In genomic region chr12:56261503-56262230, GRCh38 we compare ENCODE assay signal across 14 cellular contexts. TPM values are rescaled to one million over a fixed set of nuclear protein-coding genes. Genes with fewer than 3 reads are reported as not detected.
A peak's percentile ranks its signal among the peaks of the same experiment; 100 is the strongest.
DNase-seq lines count a peak whose midpoint lies in the region; ATAC-seq and TF ChIP-seq lines count a peak whose summit lies in the region.
"Had no signal": no experiment of that assay in that cellular context is flagged by ENCODE, and none has a peak within 500 bp of the region (broad histone marks: within the 10 kb centered on the region; RNA-seq: fewer than 3 reads in every experiment).

No MANE protein-coding gene starts in this region.

- no peaks in the 10 kb centered on the region for H3K27me3 ChIP-seq in CD4-positive, alpha-beta T cell (ENCODE audit: control insufficient read depth, insufficient read depth, low read length)
- H3K27me3 ChIP-seq: left lung had no signal

- H3K27me3 Mint-ChIP-seq in CD4-positive, alpha-beta T cell = no peaks in the 10 kb centered on the region

- H3K4me1 ChIP-seq in mucosa of descending colon (ENCODE audit: low read depth) = peaks cover 21% of the 10 kb centered on the region

- H3K9me3 ChIP-seq in CD4-positive, alpha-beta T cell (ENCODE audit: control insufficient read depth, low read length) = no peaks in the 10 kb centered on the region
- no peaks in the 10 kb centered on the region for H3K9me3 ChIP-seq in mucosa of descending colon
- H3K9me3 ChIP-seq: left lung had no signal

- H3K36me3 Mint-ChIP-seq in CD4-positive, alpha-beta T cell (ENCODE audit: low read depth) = peaks cover 3% of the 10 kb centered on the region

- H3K4me3 Mint-ChIP-seq in CD4-positive, alpha-beta T cell = peak overlapping the region; percentile 36

- intact Hi-C loops in CD4-positive, alpha-beta T cell (cut with DNase I, micrococcal nuclease) = no loop called here
- intact Hi-C loops in mucosa of descending colon (cut with DNase I, micrococcal nuclease) = no loop called here

- CTCF ChIA-PET in CD4-positive, alpha-beta T cell (lab: Charles Lee) = no interaction called here

- no peak overlapping the region for H3K27ac Mint-ChIP-seq in CD4-positive, alpha-beta T cell

- H3K4me1 Mint-ChIP-seq in CD4-positive, alpha-beta T cell (ENCODE audit: low read depth) = peaks cover 18% of the 10 kb centered on the region

- no peaks in the 10 kb centered on the region for H3K36me3 ChIP-seq in mucosa of descending colon (ENCODE audit: low read depth)
- H3K36me3 ChIP-seq: left lung had no signal

- no peak for TF ChIP-seq CTCF in CD4-positive, alpha-beta T cell (IDR thresholded peaks at IDR 0.05)
- TF ChIP-seq CTCF in cardiac fibroblast (IDR thresholded peaks at IDR 0.05; ENCODE audit: low read depth, low read length) = no peak
- no peak for TF ChIP-seq CTCF in mucosa of descending colon (IDR thresholded peaks at IDR 0.05)

- DNase-seq in CD4-positive, alpha-beta T cell = no peak
- peak; percentile 91 for DNase-seq in NCI-H226
- peak; percentile 49 to 82 for DNase-seq in cardiac fibroblast (ENCODE audit: low read depth in 2 of 2)
- peak in 1 of 3 donors; percentile 36 for DNase-seq in mucosa of descending colon
- DNase-seq in occipital lobe (lab: John Stamatoyannopoulos, UW) = no peak
- no peak for DNase-seq in cerebellar cortex (ENCODE audit: low spot score)
- DNase-seq: activated CD4-positive, CD25-positive, alpha-beta regulatory T cell; activated effector memory CD4-positive, alpha-beta T cell treated with anti-CD3 and anti-CD28 coated beads, Interleukin-2, amount 50 U/mL, for 16 hours; COR-L47; effector memory CD4-positive, alpha-beta T cell; left lung; retina had no signal

- no peak for ATAC-seq in CD4-positive, alpha-beta T cell (ENCODE audit: poor library complexity)
- ATAC-seq in mucosa of descending colon (peak; percentile 3), GM18867 (IDR thresholded peaks at IDR 0.05; ENCODE audit: unreplicated experiment) (no peak), HG03469 (IDR thresholded peaks at IDR 0.05; ENCODE audit: unreplicated experiment) (no peak)
- ATAC-seq: left lung had no signal

- no peaks in the 10 kb centered on the region for H3K9me3 Mint-ChIP-seq in CD4-positive, alpha-beta T cell

- POLR2A ChIA-PET in CD4-positive, alpha-beta T cell (lab: Charles Lee) = no interaction called here

- H3K4me3 ChIP-seq in cardiac fibroblast (replicated peaks in 1 of 2; ENCODE audit: low read depth in 2 of 2, low read length in 2 of 2) (no peak overlapping the region), mucosa of descending colon (no peak overlapping the region)
- H3K4me3 ChIP-seq: left lung had no signal

- no peak overlapping the region for H3K27ac ChIP-seq in CD4-positive, alpha-beta T cell (ENCODE audit: low read depth, low read length)
- H3K27ac ChIP-seq: left lung had no signal

RNA-seq across cellular contexts. Expression of gene ANKRD52, which starts 3.5 kb away (rescaled TPM):
- total RNA-seq in CD4-positive, alpha-beta T cell = 10 to 100 TPM; 23.9 to 30.8 TPM
- 10 to 100 TPM; 35.6 to 53.8 (median 43.1) TPM for total RNA-seq in mucosa of descending colon
- total RNA-seq in occipital lobe = 9.2 TPM

RNA-seq across cellular contexts. Expression of gene COQ10A, which starts 5.1 kb away (rescaled TPM):
- 10 to 100 TPM; 27.6 to 29.2 TPM for total RNA-seq in CD4-positive, alpha-beta T cell
- 10 to 100 TPM in 1 of 3 donors, 1 to 10 TPM in 2; 4.0 to 12.7 (median 5.3) TPM for total RNA-seq in mucosa of descending colon
- total RNA-seq in occipital lobe = 12.9 TPM

RNA-seq across cellular contexts. Expression of gene SLC39A5, which starts 31.8 kb away (rescaled TPM):
- under 1 TPM in 1 of 2 experiments, not detected in 1; 0.33 TPM for total RNA-seq in CD4-positive, alpha-beta T cell
- total RNA-seq in mucosa of descending colon (100 to 1,000 TPM in 2 of 3 donors, 10 to 100 TPM in 1; 88.4 to 298 (median 129) TPM), occipital lobe (not detected)

RNA-seq across cellular contexts. Expression of gene NABP2, which starts 37.5 kb away (rescaled TPM):
- total RNA-seq in CD4-positive, alpha-beta T cell = 1 to 10 TPM; 7.6 to 9.1 TPM
- total RNA-seq in mucosa of descending colon = 10 to 100 TPM; 22.2 to 37.3 (median 30.2) TPM
- total RNA-seq in occipital lobe = 20.1 TPM

RNA-seq across cellular contexts. Expression of gene CS, which starts 38.5 kb away (rescaled TPM):
- 100 to 1,000 TPM; 139 to 145 TPM for total RNA-seq in CD4-positive, alpha-beta T cell
- 100 to 1,000 TPM; 261 to 344 (median 332) TPM for total RNA-seq in mucosa of descending colon
- 90.9 TPM for total RNA-seq in occipital lobe

Comparison
In these comparisons a context has a peak if more than half of its experiments do, and no peak if none do; other contexts are left out.
1. DNase-seq: peak in NCI-H226 (single experiment) and cardiac fibroblast (2 of 2); none in CD4-positive, alpha-beta T cell (0 of 10), occipital lobe (single experiment) and cerebellar cortex (single experiment).
2. RNA of gene SLC39A5, which starts 31.8 kb away (total RNA-seq): 88.4 to 298 TPM in mucosa of descending colon; 0.33 TPM in CD4-positive, alpha-beta T cell and not detected in occipital lobe (single experiment); every median in the first group is over 10 times any median in the second.